Comparison of ENCODE assay signal across 8 cellular contexts in genomic region chr5:179907570-179908324, GRCh38. TPM values are rescaled to one million over a fixed set of nuclear protein-coding genes. Genes with fewer than 3 reads are reported as not detected.
A peak's percentile ranks its signal among the peaks of the same experiment; 100 is the strongest.
DNase-seq lines count a peak whose midpoint lies in the region; ATAC-seq and TF ChIP-seq lines count a peak whose summit lies in the region.

Gene TBC1D9B, minus strand, starts transcription at chr5:179907897. Its CDS starts 76 bp downstream, at chr5:179907821.

- H3K4me3 ChIP-seq in AG09309 (ENCODE audit: control insufficient read depth, low read depth, low read length) (peak within 1 kb of the TSS; percentile 74), endocrine pancreas (ENCODE audit: control insufficient read depth, insufficient read depth, low read length) (no peak within 1 kb of the TSS)

- peak within 1 kb of the TSS; percentile 75 for H3K27ac Mint-ChIP-seq in activated CD8-positive, alpha-beta memory T cell treated with anti-CD3 and anti-CD28 coated beads, Interleukin-2, amount 10 ng/mL, durations not matched to agents 7 days and 5 days

- no peaks in the 10 kb centered on the region for H3K27me3 ChIP-seq in endocrine pancreas (ENCODE audit: control insufficient read depth, insufficient read depth, low read length)

- H3K9me3 ChIP-seq in endocrine pancreas (ENCODE audit: control insufficient read depth, low read length) = no peaks in the 10 kb centered on the region

- peak within 1 kb of the TSS; percentile 83 for H3K4me3 Mint-ChIP-seq in activated CD8-positive, alpha-beta memory T cell treated with anti-CD3 and anti-CD28 coated beads, Interleukin-2, amount 10 ng/mL, durations not matched to agents 7 days and 5 days

- DNase-seq in AG09309 (ENCODE audit: low read depth) = peak; percentile 1
- DNase-seq in NCI-H82 (lab: John Stamatoyannopoulos, UW) = peak; percentile 67
- DNase-seq in activated CD8-positive, alpha-beta memory T cell treated with anti-CD3 and anti-CD28 coated beads, Interleukin-2, amount 10 ng/mL, durations not matched to agents 7 days and 5 days = peak; percentile 69
- DNase-seq in mesenteric fat pad (ENCODE audit: low spot score) = peak; percentile 93
- peak; percentile 26 for DNase-seq in stimulated activated CD8-positive, alpha-beta memory T cell treated with anti-CD3 and anti-CD28 coated beads, Interleukin-15, amount 100 ng/mL, for 1 hour (ENCODE audit: low read depth)

- TF ChIP-seq CTCF in AG09309 (IDR thresholded peaks at IDR 0.05; ENCODE audit: control insufficient read depth, insufficient read depth, low read depth, low read length, missing control alignments) = no peak

- peak within 1 kb of the TSS; percentile 67 for H3K9ac ChIP-seq in endocrine pancreas (ENCODE audit: control insufficient read depth, insufficient read depth, low read length)

- H3K36me3 Mint-ChIP-seq in activated CD8-positive, alpha-beta memory T cell treated with anti-CD3 and anti-CD28 coated beads, Interleukin-2, amount 10 ng/mL, durations not matched to agents 7 days and 5 days = peaks cover 5% of the 10 kb centered on the region

- H3K27me3 Mint-ChIP-seq in activated CD8-positive, alpha-beta memory T cell treated with anti-CD3 and anti-CD28 coated beads, Interleukin-2, amount 10 ng/mL, durations not matched to agents 7 days and 5 days = no peaks in the 10 kb centered on the region

- H3K9me3 Mint-ChIP-seq in activated CD8-positive, alpha-beta memory T cell treated with anti-CD3 and anti-CD28 coated beads, Interleukin-2, amount 10 ng/mL, durations not matched to agents 7 days and 5 days (ENCODE audit: low read depth) = no peaks in the 10 kb centered on the region

- CTCF ChIA-PET in activated CD8-positive, alpha-beta memory T cell treated with anti-CD3 and anti-CD28 coated beads, Interleukin-2, amount 10 ng/mL, durations not matched to agents 7 days and 5 days (lab: Charles Lee) = interaction anchor here (0.7 to 5.3 kb wide), 9 partner anchors 10 to 307 kb away, joined by 3 to 29 read pairs (median 3); partner anchors contain the start of gene LTC4S

- H3K4me1 ChIP-seq in endocrine pancreas (ENCODE audit: control insufficient read depth, insufficient read depth, low read length) = no peaks in the 10 kb centered on the region

- peaks cover 18% of the 10 kb centered on the region for H3K4me1 Mint-ChIP-seq in activated CD8-positive, alpha-beta memory T cell treated with anti-CD3 and anti-CD28 coated beads, Interleukin-2, amount 10 ng/mL, durations not matched to agents 7 days and 5 days

- H3K36me3 ChIP-seq in endocrine pancreas (ENCODE audit: control insufficient read depth, insufficient read depth, low read length) = no peaks in the 10 kb centered on the region

- peak; percentile 80 for ATAC-seq in GM18520 (IDR thresholded peaks at IDR 0.05; ENCODE audit: unreplicated experiment)
- peak; percentile 89 for ATAC-seq in HG03066 (IDR thresholded peaks at IDR 0.05; ENCODE audit: low read depth, unreplicated experiment)
- peak; percentile 93 for ATAC-seq in activated CD8-positive, alpha-beta memory T cell treated with anti-CD3 and anti-CD28 coated beads, Interleukin-2, amount 10 ng/mL, durations not matched to agents 7 days and 5 days

RNA-seq across cellular contexts. Expression of gene TBC1D9B, which starts in this region (rescaled TPM):
- total RNA-seq in activated CD8-positive, alpha-beta memory T cell treated with anti-CD3 and anti-CD28 coated beads, Interleukin-2, amount 10 ng/mL, durations not matched to agents 7 days and 5 days = 10 to 100 TPM; 71.6 to 83.3 TPM
- total RNA-seq in mesenteric fat pad = 128 TPM

Comparison
In these comparisons a context has a peak if more than half of its experiments do, and no peak if none do; other contexts are left out.
1. DNase-seq: peak in every context shown above with its lines; median percentile 93 in mesenteric fat pad; 69 in activated CD8-positive, alpha-beta memory T cell treated with anti-CD3 and anti-CD28 coated beads, Interleukin-2, amount 10 ng/mL, durations not matched to agents 7 days and 5 days; 67 in NCI-H82; 26 in stimulated activated CD8-positive, alpha-beta memory T cell treated with anti-CD3 and anti-CD28 coated beads, Interleukin-15, amount 100 ng/mL, for 1 hour; 1 in AG09309.